ENCODE assay signal across 8 cellular contexts in genomic region chr14:51219473-51220448, GRCh38. TPM values are rescaled to one million over a fixed set of nuclear protein-coding genes. Genes with fewer than 3 reads are reported as not detected.
DNase-seq lines count a peak whose midpoint lies in the region; ATAC-seq, FAIRE-seq and TF ChIP-seq lines count a peak whose summit lies in the region.

No MANE protein-coding gene starts in this region.

- H3K36me3 Mint-ChIP-seq in activated CD8-positive, alpha-beta T cell treated with anti-CD3 and anti-CD28 coated beads for 36 hours (ENCODE audit: low read depth): no peaks in the 10 kb centered on the region
- H3K36me3 Mint-ChIP-seq in activated CD8-positive, alpha-beta T cell treated with anti-CD3 and anti-CD28 coated beads, Interleukin-2, amount 10 ng/mL, durations not matched to agents 7 days and 5 days (ENCODE audit: low read depth): no peaks in the 10 kb centered on the region

- no peaks in the 10 kb centered on the region for H3K27me3 Mint-ChIP-seq in activated CD8-positive, alpha-beta T cell treated with anti-CD3 and anti-CD28 coated beads for 36 hours
- H3K27me3 Mint-ChIP-seq in activated CD8-positive, alpha-beta T cell treated with anti-CD3 and anti-CD28 coated beads, Interleukin-2, amount 10 ng/mL, durations not matched to agents 7 days and 5 days (ENCODE audit: low read depth): no peaks in the 10 kb centered on the region

- H3K4me1 Mint-ChIP-seq in activated CD8-positive, alpha-beta T cell treated with anti-CD3 and anti-CD28 coated beads for 36 hours (ENCODE audit: low read depth): no peaks in the 10 kb centered on the region
- no peaks in the 10 kb centered on the region for H3K4me1 Mint-ChIP-seq in activated CD8-positive, alpha-beta T cell treated with anti-CD3 and anti-CD28 coated beads, Interleukin-2, amount 10 ng/mL, durations not matched to agents 7 days and 5 days (ENCODE audit: low read depth)

- POLR2A ChIA-PET in activated CD8-positive, alpha-beta T cell treated with anti-CD3 and anti-CD28 coated beads for 36 hours (lab: Charles Lee): no interaction called here
- POLR2A ChIA-PET in activated CD8-positive, alpha-beta T cell treated with anti-CD3 and anti-CD28 coated beads, Interleukin-2, amount 10 ng/mL, durations not matched to agents 7 days and 5 days (lab: Charles Lee): no interaction called here

- no peak overlapping the region for H3K4me3 Mint-ChIP-seq in activated CD8-positive, alpha-beta T cell treated with anti-CD3 and anti-CD28 coated beads for 36 hours
- no peak overlapping the region for H3K4me3 Mint-ChIP-seq in activated CD8-positive, alpha-beta T cell treated with anti-CD3 and anti-CD28 coated beads, Interleukin-2, amount 10 ng/mL, durations not matched to agents 7 days and 5 days

- ATAC-seq in activated CD8-positive, alpha-beta T cell treated with anti-CD3 and anti-CD28 coated beads for 36 hours: no peak
- no peak for ATAC-seq in activated CD8-positive, alpha-beta T cell treated with anti-CD3 and anti-CD28 coated beads, Interleukin-2, amount 10 ng/mL, durations not matched to agents 7 days and 5 days
- no peak for ATAC-seq in GM19452 (IDR thresholded peaks at IDR 0.05; ENCODE audit: unreplicated experiment)
- ATAC-seq in activated CD4-positive, CD25-positive, alpha-beta regulatory T cell treated with anti-CD3 and anti-CD28 coated beads, Interleukin-2, amount 50 U/mL, for 24 hours: no peak

- peak; percentile 16 for DNase-seq in activated CD8-positive, alpha-beta T cell treated with anti-CD3 and anti-CD28 coated beads for 36 hours
- no peak for DNase-seq in activated CD8-positive, alpha-beta T cell treated with anti-CD3 and anti-CD28 coated beads, Interleukin-2, amount 10 ng/mL, durations not matched to agents 7 days and 5 days
- DNase-seq in NCI-H524 treated with DMSO at 0.1 percent for 48 hours (lab: John Stamatoyannopoulos, UW) (peak; percentile 79), pulmonary artery endothelial cell (ENCODE audit: low read depth, low spot score) (peak; percentile 7)
- DNase-seq in stimulated activated CD4-positive, alpha-beta T cell treated with anti-CD3 and anti-CD28 coated beads, Interleukin-12 subunit alpha, Interleukin-12 subunit beta, amount 100 ng/mL, for 4 hours: no peak

- FAIRE-seq in endometrium (lab: Jason Lieb, UNC): peak; percentile 97

- TF ChIP-seq CTCF in activated CD8-positive, alpha-beta T cell treated with anti-CD3 and anti-CD28 coated beads for 36 hours (IDR thresholded peaks at IDR 0.05): peak; percentile 64

- H3K9me3 Mint-ChIP-seq in activated CD8-positive, alpha-beta T cell treated with anti-CD3 and anti-CD28 coated beads for 36 hours: no peaks in the 10 kb centered on the region
- no peaks in the 10 kb centered on the region for H3K9me3 Mint-ChIP-seq in activated CD8-positive, alpha-beta T cell treated with anti-CD3 and anti-CD28 coated beads, Interleukin-2, amount 10 ng/mL, durations not matched to agents 7 days and 5 days (ENCODE audit: insufficient read depth)

- CTCF ChIA-PET in activated CD8-positive, alpha-beta T cell treated with anti-CD3 and anti-CD28 coated beads for 36 hours (lab: Charles Lee): interaction anchor here (0.6 to 2.3 kb wide), 5 partner anchors 11 to 262 kb away, joined by 3 to 8 read pairs (median 5); partner anchors contain the start of gene TRIM9
- CTCF ChIA-PET in activated CD8-positive, alpha-beta T cell treated with anti-CD3 and anti-CD28 coated beads, Interleukin-2, amount 10 ng/mL, durations not matched to agents 7 days and 5 days (lab: Charles Lee): interaction anchor here (0.7 to 1.3 kb wide), 4 partner anchors 9 to 126 kb away, joined by 3 to 5 read pairs (median 3); no protein-coding TSS in a partner anchor

- intact Hi-C loops in activated CD8-positive, alpha-beta T cell treated with anti-CD3 and anti-CD28 coated beads for 36 hours (cut with micrococcal nuclease): no loop called here

- H3K27ac Mint-ChIP-seq in activated CD8-positive, alpha-beta T cell treated with anti-CD3 and anti-CD28 coated beads for 36 hours: no peak overlapping the region
- no peak overlapping the region for H3K27ac Mint-ChIP-seq in activated CD8-positive, alpha-beta T cell treated with anti-CD3 and anti-CD28 coated beads, Interleukin-2, amount 10 ng/mL, durations not matched to agents 7 days and 5 days

RNA-seq across cellular contexts. Expression of gene TMX1, which starts 20.3 kb away (rescaled TPM):
- total RNA-seq in activated CD8-positive, alpha-beta T cell treated with anti-CD3 and anti-CD28 coated beads for 36 hours: 10 to 100 TPM; 53.6 to 61.1 TPM
- 10 to 100 TPM; 47.3 to 47.9 TPM for total RNA-seq in activated CD8-positive, alpha-beta T cell treated with anti-CD3 and anti-CD28 coated beads, Interleukin-2, amount 10 ng/mL, durations not matched to agents 7 days and 5 days
- total RNA-seq in pulmonary artery endothelial cell: 49.2 and 84.4 TPM in 2 replicates

Comparison
In these comparisons a context has a peak if more than half of its experiments do, and no peak if none do; other contexts are left out.
1. DNase-seq: peak in activated CD8-positive, alpha-beta T cell treated with anti-CD3 and anti-CD28 coated beads for 36 hours (single experiment), NCI-H524 treated with DMSO at 0.1 percent for 48 hours (single experiment) and pulmonary artery endothelial cell (single experiment); none in activated CD8-positive, alpha-beta T cell treated with anti-CD3 and anti-CD28 coated beads, Interleukin-2, amount 10 ng/mL, durations not matched to agents 7 days and 5 days (single experiment) and stimulated activated CD4-positive, alpha-beta T cell treated with anti-CD3 and anti-CD28 coated beads, Interleukin-12 subunit alpha, Interleukin-12 subunit beta, amount 100 ng/mL, for 4 hours (single experiment).